In genomic region chr19:49639401-49640112, GRCh38 we compare ENCODE assay signal across 1 cellular context.
TF ChIP-seq lines count a peak whose summit lies in the region.

No MANE protein-coding gene starts in this region.

TF ChIP-seq in WTC11, 78 proteins besides CTCF, POLR2A, EP300 and RAD21 (continued from another document):
- TF ChIP-seq, protein P1, sequence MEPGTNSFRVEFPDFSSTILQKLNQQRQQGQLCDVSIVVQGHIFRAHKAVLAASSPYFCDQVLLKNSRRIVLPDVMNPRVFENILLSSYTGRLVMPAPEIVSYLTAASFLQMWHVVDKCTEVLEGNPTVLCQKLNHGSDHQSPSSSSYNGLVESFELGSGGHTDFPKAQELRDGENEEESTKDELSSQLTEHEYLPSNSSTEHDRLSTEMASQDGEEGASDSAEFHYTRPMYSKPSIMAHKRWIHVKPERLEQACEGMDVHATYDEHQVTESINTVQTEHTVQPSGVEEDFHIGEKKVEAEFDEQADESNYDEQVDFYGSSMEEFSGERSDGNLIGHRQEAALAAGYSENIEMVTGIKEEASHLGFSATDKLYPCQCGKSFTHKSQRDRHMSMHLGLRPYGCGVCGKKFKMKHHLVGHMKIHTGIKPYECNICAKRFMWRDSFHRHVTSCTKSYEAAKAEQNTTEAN (CRISPR knock-in tag; IDR thresholded peaks at IDR 0.05): no peak
